In the genomic region with DNA sequence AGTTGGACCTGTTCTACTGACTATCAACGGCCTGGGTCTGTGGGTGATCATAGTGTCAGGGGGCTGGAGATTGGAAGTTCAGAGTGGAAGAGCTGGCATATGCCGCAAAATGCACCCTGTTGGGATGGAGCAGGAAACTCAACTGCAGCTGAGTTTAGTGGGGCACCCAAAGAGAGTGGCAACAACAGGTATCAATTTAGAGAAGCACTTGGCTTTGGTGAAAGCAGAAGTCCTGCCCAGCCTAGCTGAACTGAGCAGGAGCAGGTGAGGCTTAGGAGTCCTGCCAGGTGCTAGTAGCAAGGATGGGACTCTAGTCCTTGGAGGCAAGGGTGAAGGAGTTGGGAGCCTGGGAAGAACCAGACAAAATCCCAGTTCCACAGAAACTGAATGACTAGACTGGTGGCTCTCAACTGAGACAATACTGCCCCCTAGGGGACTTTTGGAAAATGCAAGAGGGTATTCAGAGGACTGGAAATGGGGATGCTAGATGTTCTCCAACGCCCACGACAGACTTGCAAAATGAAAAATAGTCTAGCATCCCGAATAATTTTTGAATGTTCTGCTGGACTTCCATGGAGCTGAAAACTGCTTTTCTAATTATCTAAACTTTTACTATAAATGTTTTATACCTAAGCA, we compare ENCODE assay signal across 8 cellular contexts. TPM values are rescaled to one million over a fixed set of nuclear protein-coding genes. Genes with fewer than 3 reads are reported as not detected.
A peak's percentile ranks its signal among the peaks of the same experiment; 100 is the strongest.
DNase-seq lines count a peak whose midpoint lies in the region; ATAC-seq and TF ChIP-seq lines count a peak whose summit lies in the region.

No MANE protein-coding gene starts in this region.

- H3K27me3 Mint-ChIP-seq in activated naive CD8-positive, alpha-beta T cell treated with anti-CD3 and anti-CD28 coated beads for 36 hours: peaks cover 7% of the 10 kb centered on the region

- no peaks in the 10 kb centered on the region for H4K20me1 ChIP-seq in KMS-11 (ENCODE audit: insufficient read depth)

- H3K36me3 Mint-ChIP-seq in activated naive CD8-positive, alpha-beta T cell treated with anti-CD3 and anti-CD28 coated beads for 36 hours: no peaks in the 10 kb centered on the region

- DNase-seq in RWPE2 (ENCODE audit: low spot score) (no peak), heart left ventricle (peak in 2 of 5 donors; percentile 32 to 50), gastrocnemius medialis (peak in 1 of 2 donors; percentile 23)
- DNase-seq in activated naive CD8-positive, alpha-beta T cell treated with anti-CD3 and anti-CD28 coated beads for 36 hours: peak; percentile 4

- H3K27ac ChIP-seq in ACC112 (ENCODE audit: low read depth, low read length) (0 out of 2 replicates have a peak overlapping the region, but pooled peaks have one; percentile 0), KMS-11 (no peak overlapping the region), RWPE2 (ENCODE audit: poor library complexity, severe bottlenecking) (no peak overlapping the region), heart left ventricle (no peak overlapping the region), gastrocnemius medialis (no peak overlapping the region)

- no peaks in the 10 kb centered on the region for H3K9me3 Mint-ChIP-seq in activated naive CD8-positive, alpha-beta T cell treated with anti-CD3 and anti-CD28 coated beads for 36 hours

- no peak overlapping the region for H3K4me3 Mint-ChIP-seq in activated naive CD8-positive, alpha-beta T cell treated with anti-CD3 and anti-CD28 coated beads for 36 hours

- TF ChIP-seq POLR2A in heart left ventricle (IDR thresholded peaks at IDR 0.05) (no peak), gastrocnemius medialis (IDR thresholded peaks at IDR 0.05) (no peak)

- 36 to 42% (median 37%) methylated on average over 5 of the region's 5 CpGs for WGBS in heart left ventricle, 4 donors

- H3K4me2 ChIP-seq in KMS-11: no peak overlapping the region

- H3K79me2 ChIP-seq in ACC112 (ENCODE audit: control insufficient read depth, insufficient read depth, low read length, unreplicated experiment) (no peaks in the 10 kb centered on the region), KMS-11 (ENCODE audit: insufficient read depth, low read depth) (no peaks in the 10 kb centered on the region)

- H2AFZ ChIP-seq in ACC112 (ENCODE audit: low read length, unreplicated experiment): no peak overlapping the region
- no peak overlapping the region for H2AFZ ChIP-seq in KMS-11 (ENCODE audit: low read depth)

- H3K4me1 ChIP-seq in ACC112 (ENCODE audit: control insufficient read depth, insufficient read depth, low read length, unreplicated experiment) (peaks cover 15% of the 10 kb centered on the region), KMS-11 (ENCODE audit: low read depth, poor library complexity, severe bottlenecking) (no peaks in the 10 kb centered on the region), RWPE2 (ENCODE audit: insufficient read depth, poor library complexity, severe bottlenecking) (peaks cover 24% of the 10 kb centered on the region), heart left ventricle (peaks cover 0 to 4% (median 0%) of the 10 kb centered on the region in 12 donors), gastrocnemius medialis (no peaks in the 10 kb centered on the region)

- H3K27ac Mint-ChIP-seq in activated naive CD8-positive, alpha-beta T cell treated with anti-CD3 and anti-CD28 coated beads for 36 hours: no peak overlapping the region

- H3K4me1 Mint-ChIP-seq in activated naive CD8-positive, alpha-beta T cell treated with anti-CD3 and anti-CD28 coated beads for 36 hours: peaks cover 1% of the 10 kb centered on the region

- H3K9me3 ChIP-seq in RWPE2 (ENCODE audit: severe bottlenecking) (no peaks in the 10 kb centered on the region), heart left ventricle (no peaks in the 10 kb centered on the region), gastrocnemius medialis (no peaks in the 10 kb centered on the region)

- no peaks in the 10 kb centered on the region for H3K27me3 ChIP-seq in ACC112 (ENCODE audit: insufficient read depth, low read length)
- H3K27me3 ChIP-seq in KMS-11 (ENCODE audit: insufficient read depth, low read depth): no peaks in the 10 kb centered on the region
- H3K27me3 ChIP-seq in RWPE2 (ENCODE audit: insufficient read depth, poor library complexity, severe bottlenecking): no peaks in the 10 kb centered on the region
- peaks cover 0 to 49% (median 0%) of the 10 kb centered on the region in 9 donors for H3K27me3 ChIP-seq in heart left ventricle
- H3K27me3 ChIP-seq in gastrocnemius medialis: no peaks in the 10 kb centered on the region

- intact Hi-C loops in heart left ventricle (cut with DNase I) (loop anchor here in 8 of 10 donors (1.0 to 10.0 kb wide), 7 partner anchors 53 to 381 kb away; partner anchors contain the start of genes AMMECR1 (in 1 of the 8) and RTL9 (in 1 of the 8)), gastrocnemius medialis (cut with DNase I; ENCODE audit: low total_unique reads) (loop anchor here (1.0 to 10.0 kb wide), 3 partner anchors 63 to 248 kb away; partner anchors contain the start of gene AMMECR1)

- in situ Hi-C loops in gastrocnemius medialis (cut with MboI; ENCODE audit: low sequenced_read_pairs in 4 of 4): loop anchor here (5.0 to 25.0 kb wide), 4 partner anchors 246 to 496 kb away; no protein-coding TSS in a partner anchor

- H3K36me3 ChIP-seq in ACC112 (ENCODE audit: insufficient read depth, low read length) (no peaks in the 10 kb centered on the region), KMS-11 (ENCODE audit: insufficient read depth) (no peaks in the 10 kb centered on the region), RWPE2 (ENCODE audit: low read depth) (no peaks in the 10 kb centered on the region), heart left ventricle (no peaks in the 10 kb centered on the region), gastrocnemius medialis (no peaks in the 10 kb centered on the region)

- H3K4me3 ChIP-seq in ACC112 (ENCODE audit: low read depth, low read length) (no peak overlapping the region), KMS-11 (IDR thresholded peaks at IDR 0.05; ENCODE audit: insufficient read depth, low read depth, low read length) (no peak overlapping the region), RWPE2 (ENCODE audit: severe bottlenecking) (no peak overlapping the region), heart left ventricle (no peak overlapping the region), gastrocnemius medialis (no peak overlapping the region)

- H3K9ac ChIP-seq in KMS-11: no peak overlapping the region

- ATAC-seq in RWPE2 (ENCODE audit: low read depth) (peak; percentile 59), heart left ventricle (peak in 3 of 4 donors; percentile 59 to 77 (median 62)), gastrocnemius medialis (peak; percentile 83 to 84), HG03442 (IDR thresholded peaks at IDR 0.05; ENCODE audit: unreplicated experiment) (no peak)

- TF ChIP-seq CTCF in GM12873 (IDR thresholded peaks at IDR 0.05; ENCODE audit: insufficient read depth, low read depth, low read length, missing control alignments) (peak; percentile 77), KMS-11 (conservative IDR thresholded peaks at IDR 0.05; ENCODE audit: low read depth, low read length) (peak; percentile 83), RWPE2 (IDR thresholded peaks at IDR 0.05; ENCODE audit: poor library complexity, severe bottlenecking) (peak; percentile 68), heart left ventricle (IDR thresholded peaks at IDR 0.05) (peak; percentile 55 to 74 (median 66)), gastrocnemius medialis (IDR thresholded peaks at IDR 0.05 in 4 of 5, conservative IDR thresholded peaks at IDR 0.05 in 1 of 5) (peak; percentile 33 to 80 (median 69))

RNA-seq across cellular contexts. Expression of gene RTL9, which starts 49.4 kb away (rescaled TPM):
- total RNA-seq in activated naive CD8-positive, alpha-beta T cell treated with anti-CD3 and anti-CD28 coated beads for 36 hours: not detected
- 1 to 10 TPM in 2 of 9 donors, under 1 TPM in 7; 0.51 to 2.0 (median 0.65) TPM for total RNA-seq in heart left ventricle
- polyA plus RNA-seq in heart left ventricle: 1 to 10 TPM in 1 of 2 donors, under 1 TPM in 1; 0.15 to 1.1 TPM
- under 1 TPM in 2 of 4 donors, not detected in 2; 0.07 to 0.29 TPM for total RNA-seq in gastrocnemius medialis
